In genomic region chr20:49597825-49598395, GRCh38 we compare ENCODE assay signal across 32 cellular contexts. TPM values are rescaled to one million over a fixed set of nuclear protein-coding genes. Genes with fewer than 3 reads are reported as not detected.
DNase-seq lines count a peak whose midpoint lies in the region; ATAC-seq, FAIRE-seq and TF ChIP-seq lines count a peak whose summit lies in the region.
"Had no signal": no experiment of that assay in that cellular context is flagged by ENCODE, and none has a peak within 500 bp of the region (broad histone marks: within the 10 kb centered on the region; RNA-seq: fewer than 3 reads in every experiment).

No MANE protein-coding gene starts in this region.

- H2AFZ ChIP-seq in GM23338: no peak overlapping the region
- H2AFZ ChIP-seq: parathyroid adenoma had no signal

- H3K9me3 ChIP-seq in kidney (ENCODE audit: control insufficient read depth in 1 of 2, low read length in 2 of 2): no peaks in the 10 kb centered on the region
- H3K9me3 ChIP-seq: vagina had no signal

- 93% methylated on average over 4 of the region's 4 CpGs for WGBS in lower leg skin, 2 donors

- DNase-seq in activated CD8-positive, alpha-beta memory T cell treated with anti-CD3 and anti-CD28 coated beads, Interleukin-2, amount 10 ng/mL, durations not matched to agents 7 days and 5 days: no peak
- DNase-seq in activated CD8-positive, alpha-beta memory T cell treated with anti-CD3 and anti-CD28 coated beads, Interleukin-2, amount 50 U/mL, for 48 hours: no peak
- DNase-seq in MV-4-11 (lab: John Stamatoyannopoulos, UW): peak; percentile 6
- no peak for DNase-seq in activated T-helper 1 cell treated with anti-CD3 and anti-CD28 coated beads, Interleukin-12 subunit alpha, Interleukin-12 subunit beta, Interleukin-2, Interleukin-4 antibody, amounts not matched to agents 30 ng/mL and 10 ng/mL and 1 ng/mL, durations not matched to agents 14 hours and 24 hours and 36 hours (ENCODE audit: low spot score)
- DNase-seq in kidney: peak; percentile 14
- DNase-seq in stimulated activated CD4-positive, alpha-beta T cell treated with anti-CD3 and anti-CD28 coated beads, Interleukin-1b, Interleukin-23, amount 100 ng/mL, for 48 hours: no peak
- no peak for DNase-seq in GM23338 (ENCODE audit: low spot score)
- no peak for DNase-seq in lower leg skin (ENCODE audit: low spot score in 2 of 2)
- DNase-seq: activated CD4-positive, alpha-beta T cell treated with anti-CD3 and anti-CD28 coated beads for 1 hour; AML-193; CD4-positive, alpha-beta memory T cell; effector memory CD4-positive, alpha-beta T cell; hypothalamus; immature natural killer cell; left colon; NCI-H1417 treated with DMSO at 0.1 percent for 48 hours; NCI-H2081; NCI-H2227 treated with DMSO at 0.1 percent for 48 hours; NCI-H526; retina; Right ventricle myocardium superior; small intestine; stimulated activated naive CD8-positive, alpha-beta T cell treated with anti-CD3 and anti-CD28 coated beads, Interleukin-15, amount 100 ng/mL, for 72 hours had no signal

- H3K4me1 ChIP-seq in kidney (ENCODE audit: control insufficient read depth in 1 of 2, insufficient read depth in 1 of 2, low read depth in 1 of 2, low read length in 2 of 2) (peaks cover 0 to 4% of the 10 kb centered on the region in 2 donors), GM23338 (ENCODE audit: insufficient read depth) (no peaks in the 10 kb centered on the region)
- H3K4me1 ChIP-seq: parathyroid adenoma had no signal

- peaks cover 2% of the 10 kb centered on the region for H3K9me3 Mint-ChIP-seq in activated CD8-positive, alpha-beta memory T cell treated with anti-CD3 and anti-CD28 coated beads, Interleukin-2, amount 10 ng/mL, durations not matched to agents 7 days and 5 days (ENCODE audit: low read depth)
- H3K9me3 Mint-ChIP-seq in activated T-helper 1 cell treated with anti-CD3 and anti-CD28 coated beads, Interleukin-12 subunit alpha, Interleukin-12 subunit beta, Interleukin-2, Interleukin-4 antibody, amounts not matched to agents 30 ng/mL and 10 ng/mL and 1 ng/mL, durations not matched to agents 14 hours and 24 hours and 36 hours: peaks cover 4% of the 10 kb centered on the region
- no peaks in the 10 kb centered on the region for H3K9me3 Mint-ChIP-seq in GM23338
- H3K9me3 Mint-ChIP-seq: immature natural killer cell; memory B cell; stimulated activated naive CD8-positive, alpha-beta T cell treated with anti-CD3 and anti-CD28 coated beads, Interleukin-15, amount 100 ng/mL, for 72 hours had no signal

- no peaks in the 10 kb centered on the region for H3F3A ChIP-seq in GM23338 (replicated peaks; ENCODE audit: low read depth)

- H3K4me3 Mint-ChIP-seq in activated CD8-positive, alpha-beta memory T cell treated with anti-CD3 and anti-CD28 coated beads, Interleukin-2, amount 10 ng/mL, durations not matched to agents 7 days and 5 days: no peak overlapping the region
- no peak overlapping the region for H3K4me3 Mint-ChIP-seq in activated T-helper 1 cell treated with anti-CD3 and anti-CD28 coated beads, Interleukin-12 subunit alpha, Interleukin-12 subunit beta, Interleukin-2, Interleukin-4 antibody, amounts not matched to agents 30 ng/mL and 10 ng/mL and 1 ng/mL, durations not matched to agents 14 hours and 24 hours and 36 hours
- H3K4me3 Mint-ChIP-seq in GM23338: no peak overlapping the region
- H3K4me3 Mint-ChIP-seq: memory B cell had no signal

- H3K9me2 ChIP-seq in GM23338 (ENCODE audit: insufficient read depth): no peaks in the 10 kb centered on the region

- no peaks in the 10 kb centered on the region for H4K20me1 ChIP-seq in GM23338 (replicated peaks; ENCODE audit: insufficient read depth)

- H3K36me3 Mint-ChIP-seq in activated CD8-positive, alpha-beta memory T cell treated with anti-CD3 and anti-CD28 coated beads, Interleukin-2, amount 10 ng/mL, durations not matched to agents 7 days and 5 days: peaks cover 49% of the 10 kb centered on the region
- peaks cover 32% of the 10 kb centered on the region for H3K36me3 Mint-ChIP-seq in activated T-helper 1 cell treated with anti-CD3 and anti-CD28 coated beads, Interleukin-12 subunit alpha, Interleukin-12 subunit beta, Interleukin-2, Interleukin-4 antibody, amounts not matched to agents 30 ng/mL and 10 ng/mL and 1 ng/mL, durations not matched to agents 14 hours and 24 hours and 36 hours (ENCODE audit: low read depth)
- no peaks in the 10 kb centered on the region for H3K36me3 Mint-ChIP-seq in GM23338 (ENCODE audit: low read depth)
- H3K36me3 Mint-ChIP-seq: CD4-positive, alpha-beta memory T cell; immature natural killer cell; memory B cell had no signal

- H3K4me2 ChIP-seq in GM23338: no peak overlapping the region
- H3K4me2 ChIP-seq: KMS-11 had no signal

- intact Hi-C loops in activated T-helper 1 cell treated with anti-CD3 and anti-CD28 coated beads, Interleukin-12 subunit alpha, Interleukin-12 subunit beta, Interleukin-2, Interleukin-4 antibody, amounts not matched to agents 30 ng/mL and 10 ng/mL and 1 ng/mL, durations not matched to agents 14 hours and 24 hours and 36 hours (cut with micrococcal nuclease): loop anchor here (10.0 kb wide), 1 partner anchor 517 kb away; the partner anchor contains the start of gene UBE2V1
- intact Hi-C loops in kidney (cut with DNase I): no loop called here
- intact Hi-C loops in lower leg skin (cut with DNase I; ENCODE audit: low total_unique reads): no loop called here

- TF ChIP-seq CTCF in kidney (IDR thresholded peaks at IDR 0.05; ENCODE audit: borderline replicate concordance, extremely low read depth, insufficient read depth): no peak
- no peak for TF ChIP-seq CTCF in GM23338 (conservative IDR thresholded peaks at IDR 0.05; ENCODE audit: low read depth in 2 of 2)
- no peak for TF ChIP-seq CTCF in lower leg skin (IDR thresholded peaks at IDR 0.05)

- TF ChIP-seq POLR2A in lower leg skin (IDR thresholded peaks at IDR 0.05): no peak

- no peak for ATAC-seq in activated CD8-positive, alpha-beta memory T cell treated with anti-CD3 and anti-CD28 coated beads, Interleukin-2, amount 10 ng/mL, durations not matched to agents 7 days and 5 days
- no peak for ATAC-seq in GM23338
- ATAC-seq: left colon; Panc1; stimulated activated naive CD8-positive, alpha-beta T cell treated with anti-CD3 and anti-CD28 coated beads, Interleukin-15, amount 100 ng/mL, for 72 hours had no signal

- peaks cover 72% of the 10 kb centered on the region for H3K4me1 Mint-ChIP-seq in activated CD8-positive, alpha-beta memory T cell treated with anti-CD3 and anti-CD28 coated beads, Interleukin-2, amount 10 ng/mL, durations not matched to agents 7 days and 5 days
- peaks cover 84% of the 10 kb centered on the region for H3K4me1 Mint-ChIP-seq in activated T-helper 1 cell treated with anti-CD3 and anti-CD28 coated beads, Interleukin-12 subunit alpha, Interleukin-12 subunit beta, Interleukin-2, Interleukin-4 antibody, amounts not matched to agents 30 ng/mL and 10 ng/mL and 1 ng/mL, durations not matched to agents 14 hours and 24 hours and 36 hours (ENCODE audit: low read depth)
- H3K4me1 Mint-ChIP-seq in GM23338: peaks cover 5% of the 10 kb centered on the region; the same call in 2 of the 3 replicates

- FAIRE-seq in kidney (lab: Jason Lieb, UNC): no peak
- FAIRE-seq: H54, small intestine had no signal

- H3K36me3 ChIP-seq in kidney (ENCODE audit: control insufficient read depth in 1 of 2, insufficient read depth in 2 of 2, low read length in 2 of 2) (no peaks in the 10 kb centered on the region), GM23338 (ENCODE audit: insufficient read depth) (no peaks in the 10 kb centered on the region)
- H3K36me3 ChIP-seq: vagina had no signal

- CTCF ChIA-PET in activated CD8-positive, alpha-beta memory T cell treated with anti-CD3 and anti-CD28 coated beads, Interleukin-2, amount 10 ng/mL, durations not matched to agents 7 days and 5 days (lab: Charles Lee): interaction anchor here (6.8 to 7.7 kb wide), 2 partner anchors 11 to 58 kb away, joined by 90 to 141 read pairs; no protein-coding TSS in a partner anchor

- H3K27ac ChIP-seq in kidney (ENCODE audit: low read depth in 2 of 2, low read length in 2 of 2) (no peak overlapping the region), GM23338 (ENCODE audit: low read depth) (no peak overlapping the region)
- H3K27ac ChIP-seq: KMS-11, parathyroid adenoma had no signal

- no peaks in the 10 kb centered on the region for H3K27me3 Mint-ChIP-seq in activated CD8-positive, alpha-beta memory T cell treated with anti-CD3 and anti-CD28 coated beads, Interleukin-2, amount 10 ng/mL, durations not matched to agents 7 days and 5 days
- no peaks in the 10 kb centered on the region for H3K27me3 Mint-ChIP-seq in activated T-helper 1 cell treated with anti-CD3 and anti-CD28 coated beads, Interleukin-12 subunit alpha, Interleukin-12 subunit beta, Interleukin-2, Interleukin-4 antibody, amounts not matched to agents 30 ng/mL and 10 ng/mL and 1 ng/mL, durations not matched to agents 14 hours and 24 hours and 36 hours (ENCODE audit: insufficient read depth)
- peaks cover 9% of the 10 kb centered on the region for H3K27me3 Mint-ChIP-seq in GM23338 (ENCODE audit: insufficient read depth, low read depth, poor library complexity)
- H3K27me3 Mint-ChIP-seq: CD4-positive, alpha-beta memory T cell; stimulated activated naive CD8-positive, alpha-beta T cell treated with anti-CD3 and anti-CD28 coated beads, Interleukin-15, amount 100 ng/mL, for 72 hours had no signal

- no peak overlapping the region for H3K9ac ChIP-seq in kidney (ENCODE audit: low read length in 2 of 2)
- H3K9ac ChIP-seq: KMS-11, parathyroid adenoma had no signal

- no peaks in the 10 kb centered on the region for H3K27me3 ChIP-seq in GM23338 (ENCODE audit: insufficient read depth)
- H3K27me3 ChIP-seq: vagina had no signal

- no peak overlapping the region for H3K4me3 ChIP-seq in kidney (ENCODE audit: low read length in 2 of 2)
- no peak overlapping the region for H3K4me3 ChIP-seq in GM23338
- H3K4me3 ChIP-seq in lower leg skin (ENCODE audit: low read depth, poor library complexity, severe bottlenecking): no peak overlapping the region
- H3K4me3 ChIP-seq: coronary artery, vagina had no signal

- H3K79me2 ChIP-seq in GM23338 (replicated peaks; ENCODE audit: insufficient read depth): no peaks in the 10 kb centered on the region
- H3K79me2 ChIP-seq: parathyroid adenoma had no signal

- peak overlapping the region; percentile 86 for H3K27ac Mint-ChIP-seq in activated CD8-positive, alpha-beta memory T cell treated with anti-CD3 and anti-CD28 coated beads, Interleukin-2, amount 10 ng/mL, durations not matched to agents 7 days and 5 days
- H3K27ac Mint-ChIP-seq in activated T-helper 1 cell treated with anti-CD3 and anti-CD28 coated beads, Interleukin-12 subunit alpha, Interleukin-12 subunit beta, Interleukin-2, Interleukin-4 antibody, amounts not matched to agents 30 ng/mL and 10 ng/mL and 1 ng/mL, durations not matched to agents 14 hours and 24 hours and 36 hours: peak overlapping the region; percentile 97
- no peak overlapping the region for H3K27ac Mint-ChIP-seq in GM23338
- H3K27ac Mint-ChIP-seq: memory B cell had no signal

RNA-seq across cellular contexts. Expression of gene PTGIS, which starts 30.0 kb away (rescaled TPM):
- total RNA-seq in activated CD8-positive, alpha-beta memory T cell treated with anti-CD3 and anti-CD28 coated beads, Interleukin-2, amount 10 ng/mL, durations not matched to agents 7 days and 5 days: 10 to 100 TPM in 1 of 2 experiments, 1 to 10 TPM in 1; 3.8 to 15.1 TPM
- 40.6 and 43.6 TPM in 2 replicates for total RNA-seq in activated T-helper 1 cell treated with anti-CD3 and anti-CD28 coated beads, Interleukin-12 subunit alpha, Interleukin-12 subunit beta, Interleukin-2, Interleukin-4 antibody, amounts not matched to agents 30 ng/mL and 10 ng/mL and 1 ng/mL, durations not matched to agents 14 hours and 24 hours and 36 hours
- total RNA-seq in kidney (24.1 TPM), lower leg skin (10 to 100 TPM in 2 of 4 donors, 1 to 10 TPM in 2; 2.3 to 13.3 (median 9.1) TPM)
- polyA plus RNA-seq in kidney (ENCODE audit: insufficient read depth, low read depth, low replicate concordance) (3.1 TPM), GM23338 (2016; fragmentation: Nextera tagmentation; extraction: Ambion mirVana) (6.6 and 7.5 TPM in 2 replicates)
- 28.7 and 29.0 TPM in 2 replicates for total RNA-seq in GM23338 (2014; rRNA removed; shearing (Covaris generic))
- total RNA-seq: A673; CD4-positive, alpha-beta memory T cell; epithelial cell of proximal tubule had no signal
- polyA plus RNA-seq: CD4-positive, alpha-beta memory T cell; immature natural killer cell had no signal

Comparison
In these comparisons a context has a peak if more than half of its experiments do, and no peak if none do; other contexts are left out.
1. DNase-seq: peak in MV-4-11 (single experiment) and kidney (single experiment); none in activated CD8-positive, alpha-beta memory T cell treated with anti-CD3 and anti-CD28 coated beads, Interleukin-2, amount 10 ng/mL, durations not matched to agents 7 days and 5 days (single experiment), activated CD8-positive, alpha-beta memory T cell treated with anti-CD3 and anti-CD28 coated beads, Interleukin-2, amount 50 U/mL, for 48 hours (single experiment), activated T-helper 1 cell treated with anti-CD3 and anti-CD28 coated beads, Interleukin-12 subunit alpha, Interleukin-12 subunit beta, Interleukin-2, Interleukin-4 antibody, amounts not matched to agents 30 ng/mL and 10 ng/mL and 1 ng/mL, durations not matched to agents 14 hours and 24 hours and 36 hours (single experiment), stimulated activated CD4-positive, alpha-beta T cell treated with anti-CD3 and anti-CD28 coated beads, Interleukin-1b, Interleukin-23, amount 100 ng/mL, for 48 hours (single experiment), GM23338 (single experiment) and lower leg skin (0 of 2).